ENCODE assay signal across 26 cellular contexts in genomic region chr2:229104863-229105468, GRCh38.
"Had no signal": no experiment of that assay in that cellular context is flagged by ENCODE, and none has a peak within 500 bp of the region (broad histone marks: within the 10 kb centered on the region; RNA-seq: fewer than 3 reads in every experiment).

No MANE protein-coding gene starts in this region.

- H3K27ac ChIP-seq: cardiac muscle cell, colonic mucosa, hepatocyte, ovary had no signal

- H3K4me3 Mint-ChIP-seq: activated B cell treated with CpG ODN at 0.5 μM for 24 hours; activated CD8-positive, alpha-beta T cell treated with anti-CD3 and anti-CD28 coated beads for 36 hours; activated naive CD4-positive, alpha-beta T cell treated with anti-CD3 and anti-CD28 coated beads, Interleukin-2, amount 50 U/mL, for 24 hours; activated naive CD8-positive, alpha-beta T cell treated with anti-CD3 and anti-CD28 coated beads, Interleukin-2, amount 50 U/mL, for 24 hours; activated T-cell treated with anti-CD3 and anti-CD28 coated beads, Interleukin-2, amount 50 U/mL, for 4 hours; activated T-helper 17 cell treated with anti-CD3 and anti-CD28 coated beads, Interleukin-2, amount 50 U/mL, for 72 hours; mesothelial cell of epicardium; naive B cell; nephron progenitor cell; stimulated activated naive CD8-positive, alpha-beta T cell treated with anti-CD3 and anti-CD28 coated beads, Interleukin-15, Interleukin-2, amounts not matched to agents 100 ng/mL and 50 ng/mL, for 24 hours; T-helper 2 cell treated with Interferon-gamma antibody and Interleukin-4, amounts not matched to agents 5 μg/mL and 100 μg/mL, for 36 hours had no signal

- H3K27ac Mint-ChIP-seq: activated B cell treated with CpG ODN at 0.5 μM for 24 hours; activated CD8-positive, alpha-beta T cell treated with anti-CD3 and anti-CD28 coated beads for 36 hours; activated naive CD4-positive, alpha-beta T cell treated with anti-CD3 and anti-CD28 coated beads, Interleukin-2, amount 50 U/mL, for 24 hours; activated naive CD8-positive, alpha-beta T cell treated with anti-CD3 and anti-CD28 coated beads, Interleukin-2, amount 50 U/mL, for 24 hours; activated T-helper 17 cell treated with anti-CD3 and anti-CD28 coated beads, Interleukin-2, amount 50 U/mL, for 72 hours; mesothelial cell of epicardium; naive B cell; nephron progenitor cell; progenitor cell of endocrine pancreas; stimulated activated naive CD8-positive, alpha-beta T cell treated with anti-CD3 and anti-CD28 coated beads, Interleukin-15, Interleukin-2, amounts not matched to agents 100 ng/mL and 50 ng/mL, for 24 hours; T-helper 2 cell treated with Interferon-gamma antibody and Interleukin-4, amounts not matched to agents 5 μg/mL and 100 μg/mL, for 36 hours had no signal

- H3K27me3 Mint-ChIP-seq: activated B cell treated with CpG ODN at 0.5 μM for 24 hours; activated CD8-positive, alpha-beta T cell treated with anti-CD3 and anti-CD28 coated beads for 36 hours; activated naive CD4-positive, alpha-beta T cell treated with anti-CD3 and anti-CD28 coated beads, Interleukin-2, amount 50 U/mL, for 24 hours; activated naive CD8-positive, alpha-beta T cell treated with anti-CD3 and anti-CD28 coated beads, Interleukin-2, amount 50 U/mL, for 24 hours; activated T-helper 17 cell treated with anti-CD3 and anti-CD28 coated beads, Interleukin-2, amount 50 U/mL, for 72 hours; stimulated activated naive CD8-positive, alpha-beta T cell treated with anti-CD3 and anti-CD28 coated beads, Interleukin-15, Interleukin-2, amounts not matched to agents 100 ng/mL and 50 ng/mL, for 24 hours had no signal

- ATAC-seq: activated CD8-positive, alpha-beta T cell treated with anti-CD3 and anti-CD28 coated beads for 36 hours; activated naive CD8-positive, alpha-beta T cell treated with anti-CD3 and anti-CD28 coated beads, Interleukin-2, amount 50 U/mL, for 24 hours; activated T-cell treated with anti-CD3 and anti-CD28 coated beads, Interleukin-2, amount 50 U/mL, for 4 hours; activated T-helper 17 cell treated with anti-CD3 and anti-CD28 coated beads, Interleukin-2, amount 50 U/mL, for 72 hours; left cardiac atrium; sciatic nerve had no signal

- H3K4me2 ChIP-seq: hepatocyte had no signal

- H3K4me1 Mint-ChIP-seq: activated B cell treated with CpG ODN at 0.5 μM for 24 hours; activated naive CD4-positive, alpha-beta T cell treated with anti-CD3 and anti-CD28 coated beads, Interleukin-2, amount 50 U/mL, for 24 hours; activated naive CD8-positive, alpha-beta T cell treated with anti-CD3 and anti-CD28 coated beads, Interleukin-2, amount 50 U/mL, for 24 hours; activated T-helper 17 cell treated with anti-CD3 and anti-CD28 coated beads, Interleukin-2, amount 50 U/mL, for 72 hours; naive B cell; nephron progenitor cell had no signal

- H3K27me3 ChIP-seq: cardiac muscle cell, colonic mucosa, hepatocyte, ovary had no signal

- H3K9me3 ChIP-seq: colonic mucosa, ovary had no signal

- H3K36me3 Mint-ChIP-seq: activated naive CD4-positive, alpha-beta T cell treated with anti-CD3 and anti-CD28 coated beads, Interleukin-2, amount 50 U/mL, for 24 hours; mesothelial cell of epicardium; naive B cell had no signal

- H2AFZ ChIP-seq: hepatocyte had no signal

- H3K4me1 ChIP-seq: colonic mucosa had no signal

- H3K4me3 ChIP-seq: cardiac muscle cell, colonic mucosa, hepatocyte, ovary, skin epidermis had no signal

- DNase-seq: activated B cell treated with CpG ODN at 0.5 μM for 24 hours; activated CD4-positive, alpha-beta T cell treated with anti-CD3 and anti-CD28 coated beads, Interleukin-2, amount 50 U/mL, for 1 hour; activated CD8-positive, alpha-beta T cell treated with anti-CD3 and anti-CD28 coated beads for 36 hours; activated naive CD8-positive, alpha-beta T cell treated with anti-CD3 and anti-CD28 coated beads, Interleukin-2, amount 50 U/mL, for 24 hours; activated T-cell treated with anti-CD3 and anti-CD28 coated beads, Interleukin-2, amount 50 U/mL, for 4 hours; anterior cingulate cortex; cerebellar nuclear complex; colonic mucosa; effector CD8-positive, alpha-beta T cell; left cardiac atrium; naive B cell; nephron progenitor cell; ovary; stimulated activated CD4-positive, alpha-beta T cell treated with anti-CD3 and anti-CD28 coated beads, Interleukin-12 subunit alpha, Interleukin-12 subunit beta, amount 100 ng/mL, for 4 hours; stimulated activated CD4-positive, alpha-beta T cell treated with anti-CD3 and anti-CD28 coated beads, Interleukin-4, amount 100 ng/mL, for 1 hour; T-helper 1 cell had no signal

- H3K36me3 ChIP-seq: cardiac muscle cell, colonic mucosa, ovary had no signal

- H3K9me3 Mint-ChIP-seq: activated B cell treated with CpG ODN at 0.5 μM for 24 hours; activated CD8-positive, alpha-beta T cell treated with anti-CD3 and anti-CD28 coated beads for 36 hours; activated naive CD4-positive, alpha-beta T cell treated with anti-CD3 and anti-CD28 coated beads, Interleukin-2, amount 50 U/mL, for 24 hours; nephron progenitor cell; T-helper 2 cell treated with Interferon-gamma antibody and Interleukin-4, amounts not matched to agents 5 μg/mL and 100 μg/mL, for 36 hours had no signal
